In genomic region chr11:74636633-74637184, GRCh38 we compare ENCODE assay signal across 10 cellular contexts. TPM values are rescaled to one million over a fixed set of nuclear protein-coding genes. Genes with fewer than 3 reads are reported as not detected.
DNase-seq lines count a peak whose midpoint lies in the region; ATAC-seq and TF ChIP-seq lines count a peak whose summit lies in the region.
"Had no signal": no experiment of that assay in that cellular context is flagged by ENCODE, and none has a peak within 500 bp of the region (broad histone marks: within the 10 kb centered on the region; RNA-seq: fewer than 3 reads in every experiment).

No MANE protein-coding gene starts in this region.

- DNase-seq in AG09309 (ENCODE audit: low read depth) (peak; percentile 75), HL-60 (ENCODE audit: low read depth in 1 of 2, low spot score in 1 of 2) (peak; percentile 3 to 56), amniotic epithelial cell (ENCODE audit: low read depth) (peak; percentile 93), left lung (no peak), superior temporal gyrus (ENCODE audit: extremely low spot score) (no peak), NCI-H446 treated with DMSO at 0.1 percent for 48 hours (lab: John Stamatoyannopoulos, UW) (no peak), NCI-H446 (lab: John Stamatoyannopoulos, UW) (no peak), NCI-H1105 (lab: John Stamatoyannopoulos, UW) (no peak)
- DNase-seq: anterior cingulate cortex, left ventricle myocardium superior had no signal

- peak; percentile 19 for ATAC-seq in left lung
- ATAC-seq: left ventricle myocardium superior had no signal

- H3K36me3 ChIP-seq in left lung: peaks cover 0 to 66% of the 10 kb centered on the region in 2 donors

- H3K27ac ChIP-seq in HL-60 (replicated peaks) (no peak overlapping the region), left lung (no peak overlapping the region)

- no peak for TF ChIP-seq CTCF in AG09309 (IDR thresholded peaks at IDR 0.05; ENCODE audit: control insufficient read depth, insufficient read depth, low read depth, low read length, missing control alignments)
- TF ChIP-seq CTCF in HL-60 (IDR thresholded peaks at IDR 0.05; ENCODE audit: insufficient read depth, low read length): no peak
- TF ChIP-seq CTCF in left lung (IDR thresholded peaks at IDR 0.05): no peak

- H3K4me3 ChIP-seq in AG09309 (ENCODE audit: control insufficient read depth, low read depth, low read length): no peak overlapping the region
- H3K4me3 ChIP-seq in HL-60 (replicated peaks; ENCODE audit: insufficient read depth, low read length): no peak overlapping the region
- H3K4me3 ChIP-seq in left lung: no peak overlapping the region

- no peaks in the 10 kb centered on the region for H3K9me3 ChIP-seq in left lung

- peaks cover 0 to 19% of the 10 kb centered on the region in 2 donors for H3K4me1 ChIP-seq in left lung

- intact Hi-C loops in left lung (cut with DNase I): no loop called here

- no peaks in the 10 kb centered on the region for H3K27me3 ChIP-seq in HL-60 (ENCODE audit: insufficient read depth, poor library complexity, severe bottlenecking)
- H3K27me3 ChIP-seq in left lung: no peaks in the 10 kb centered on the region

RNA-seq across cellular contexts. Expression of gene POLD3, which starts 44.3 kb away (rescaled TPM):
- total RNA-seq in left lung: 10 to 100 TPM; 15.0 to 22.7 TPM

Comparison
In these comparisons a context has a peak if more than half of its experiments do, and no peak if none do; other contexts are left out.
1. DNase-seq: peak in AG09309 (single experiment), HL-60 (2 of 2) and amniotic epithelial cell (single experiment); none in left lung (0 of 2), superior temporal gyrus (single experiment), NCI-H446 treated with DMSO at 0.1 percent for 48 hours (single experiment), NCI-H446 (0 of 2) and NCI-H1105 (single experiment).